8 cellular contexts compared by ENCODE assay signal in the genomic region with DNA sequence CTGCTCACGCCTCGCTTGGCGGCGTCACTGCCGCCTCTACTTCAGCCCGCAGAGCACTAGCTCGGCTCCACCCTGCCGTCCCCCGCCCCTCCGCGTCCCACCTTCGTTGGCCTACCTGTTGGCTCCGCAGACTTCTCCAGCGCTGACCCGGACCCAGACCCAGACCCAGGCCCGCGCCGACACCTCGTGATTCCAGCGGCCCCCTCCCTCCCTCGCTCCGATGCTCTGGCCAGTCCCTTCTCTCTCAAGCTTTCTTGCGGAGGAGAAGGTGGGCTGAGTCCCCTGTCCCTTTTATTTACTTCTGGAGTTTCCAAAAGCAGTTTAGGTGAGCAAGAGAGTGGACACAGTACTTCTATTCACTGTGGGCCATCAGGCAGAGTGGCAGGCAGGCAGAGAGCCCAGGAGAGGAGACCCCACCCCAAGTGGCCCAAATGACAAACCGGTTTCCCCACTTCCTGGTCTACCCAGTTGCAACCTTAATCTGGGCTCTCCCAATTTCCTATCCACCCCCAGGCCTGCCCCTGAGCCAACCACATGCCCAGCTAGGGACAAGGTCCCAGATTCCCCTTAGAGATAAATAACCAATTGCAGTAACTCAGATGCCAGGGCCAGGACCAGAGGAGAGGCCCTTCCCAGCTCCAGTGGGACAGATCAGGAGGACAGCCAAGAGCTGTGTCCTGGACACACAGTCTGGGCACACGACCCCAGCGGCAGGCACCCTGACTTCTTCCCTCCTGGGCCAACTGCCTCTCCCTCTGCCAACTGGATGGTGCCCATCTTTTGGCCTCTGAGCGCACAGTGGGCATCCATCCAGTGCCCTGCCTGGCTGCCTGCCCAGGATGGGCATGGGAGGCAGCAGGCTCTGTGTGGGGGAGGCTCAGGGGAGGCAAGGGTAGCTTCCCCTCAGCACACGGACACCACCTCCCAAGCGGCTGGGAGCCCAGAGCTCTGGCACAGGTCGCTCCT. TPM values are rescaled to one million over a fixed set of nuclear protein-coding genes. Genes with fewer than 3 reads are reported as not detected.
DNase-seq lines count a peak whose midpoint lies in the region; ATAC-seq and TF ChIP-seq lines count a peak whose summit lies in the region.

No MANE protein-coding gene starts in this region.

- no peak overlapping the region for H2BK120ac ChIP-seq in mesendoderm (ENCODE audit: low read depth, low read length)

- peak overlapping the region; percentile 24 for H3K18ac ChIP-seq in mesendoderm (ENCODE audit: low read length)

- no peak overlapping the region for H2BK5ac ChIP-seq in mesendoderm (ENCODE audit: low read length)

- no peak overlapping the region for H3K23ac ChIP-seq in mesendoderm (ENCODE audit: low read length)

- no peak overlapping the region for H3K4ac ChIP-seq in mesendoderm (ENCODE audit: low read depth, low read length)

- no peaks in the 10 kb centered on the region for H3K36me3 Mint-ChIP-seq in activated T-cell treated with anti-CD3 and anti-CD28 coated beads, Interleukin-2, amount 50 U/mL, for 72 hours (ENCODE audit: insufficient read depth in 2 of 2)
- H3K36me3 Mint-ChIP-seq in MCF 10A (ENCODE audit: insufficient read depth, unreplicated experiment), result no peaks in the 10 kb centered on the region

- H3K4me1 ChIP-seq in mesendoderm (ENCODE audit: control insufficient read depth, low read depth, low read length), result peaks cover 9% of the 10 kb centered on the region
- no peaks in the 10 kb centered on the region for H3K4me1 ChIP-seq in urinary bladder (ENCODE audit: insufficient read depth)

- ATAC-seq in activated T-cell treated with anti-CD3 and anti-CD28 coated beads, Interleukin-2, amount 50 U/mL, for 72 hours (replicated peaks in 1 of 2), result no peak
- ATAC-seq in HG03095 (IDR thresholded peaks at IDR 0.05; ENCODE audit: unreplicated experiment), result no peak
- ATAC-seq in GM21447 (IDR thresholded peaks at IDR 0.05; ENCODE audit: unreplicated experiment), result no peak

- no peaks in the 10 kb centered on the region for H3K79me1 ChIP-seq in mesendoderm (ENCODE audit: low read length)

- POLR2A ChIA-PET in MCF 10A (lab: Yijun Ruan, JAX), result interaction anchor here (0.7 kb wide), 1 partner anchor 70 kb away, joined by 4 read pairs; no protein-coding TSS in a partner anchor

- H3K27me3 Mint-ChIP-seq in activated T-cell treated with anti-CD3 and anti-CD28 coated beads, Interleukin-2, amount 50 U/mL, for 72 hours (ENCODE audit: low read depth), result peaks cover 63% of the 10 kb centered on the region
- peaks cover 40% of the 10 kb centered on the region for H3K27me3 Mint-ChIP-seq in MCF 10A (ENCODE audit: insufficient read depth, unreplicated experiment)

- WGBS in mesendoderm (ENCODE audit: extremely low coverage, insufficient coverage, low lambda C conversion rate), result no CpG with 5 or more reads among the region's 30 CpGs
- WGBS in urinary bladder, result 12% methylated on average over 30 of the region's 30 CpGs

- H3K9ac ChIP-seq in mesendoderm (ENCODE audit: low read length), result peak overlapping the region; percentile 4

- H2BK15ac ChIP-seq in mesendoderm (replicated peaks; ENCODE audit: low read depth), result no peak overlapping the region

- DNase-seq in activated T-cell treated with anti-CD3 and anti-CD28 coated beads, Interleukin-2, amount 50 U/mL, for 72 hours, result no peak
- no peak for DNase-seq in activated T-cell treated with anti-CD3 and anti-CD28 coated beads, Interleukin-2, amount 50 U/mL, for 1 hour
- DNase-seq in MCF 10A (ENCODE audit: unreplicated experiment) (no peak), mesendoderm (peak; percentile 30), GM13976 (ENCODE audit: low spot score) (no peak)

- no peaks in the 10 kb centered on the region for H3K9me3 Mint-ChIP-seq in activated T-cell treated with anti-CD3 and anti-CD28 coated beads, Interleukin-2, amount 50 U/mL, for 72 hours
- no peaks in the 10 kb centered on the region for H3K9me3 Mint-ChIP-seq in MCF 10A (ENCODE audit: unreplicated experiment)

- no peak overlapping the region for H2AK5ac ChIP-seq in mesendoderm (ENCODE audit: low read length)

- H3K4me2 ChIP-seq in mesendoderm (ENCODE audit: low read length), result peak overlapping the region; percentile 11

- no peak overlapping the region for H4K8ac ChIP-seq in mesendoderm (ENCODE audit: low read depth, low read length)

- H3K4me1 Mint-ChIP-seq in activated T-cell treated with anti-CD3 and anti-CD28 coated beads, Interleukin-2, amount 50 U/mL, for 72 hours (ENCODE audit: low read depth), result peaks cover 15% of the 10 kb centered on the region
- H3K4me1 Mint-ChIP-seq in MCF 10A (ENCODE audit: insufficient read depth, unreplicated experiment), result no peaks in the 10 kb centered on the region

- peak overlapping the region; percentile 81 to 82 for H3K4me3 Mint-ChIP-seq in activated T-cell treated with anti-CD3 and anti-CD28 coated beads, Interleukin-2, amount 50 U/mL, for 72 hours
- H3K4me3 Mint-ChIP-seq in MCF 10A (ENCODE audit: unreplicated experiment), result peak overlapping the region; percentile 66

- TF ChIP-seq CTCF in MCF 10A (IDR thresholded peaks at IDR 0.05; ENCODE audit: unreplicated experiment) (no peak), GM13976 (IDR thresholded peaks at IDR 0.05; ENCODE audit: borderline replicate concordance, control extremely low read depth, extremely low read depth, insufficient read depth, missing control alignments) (no peak)

- H3K27ac Mint-ChIP-seq in activated T-cell treated with anti-CD3 and anti-CD28 coated beads, Interleukin-2, amount 50 U/mL, for 72 hours, result no peak overlapping the region
- H3K27ac Mint-ChIP-seq in MCF 10A (ENCODE audit: low read depth, unreplicated experiment), result no peak overlapping the region

- in situ Hi-C loops in GM13976 (cut with MboI; ENCODE audit: low sequenced_read_pairs, unreplicated experiment), result no loop called here

- BruUV-seq in MCF 10A (replicated peaks; lab: Mats Ljungman, UMichigan), result no TSS peak

- CTCF ChIA-PET in MCF 10A (lab: Yijun Ruan, JAX), result interaction anchor here (0.6 to 1.8 kb wide), 7 partner anchors 8 to 234 kb away, joined by 3 to 6 read pairs (median 3); no protein-coding TSS in a partner anchor

- H3K79me2 ChIP-seq in mesendoderm (ENCODE audit: control insufficient read depth, insufficient read depth, low read length), result no peaks in the 10 kb centered on the region

- intact Hi-C loops in MCF 10A (cut with micrococcal nuclease), result no loop called here

- peaks cover 3% of the 10 kb centered on the region for H3K27me3 ChIP-seq in mesendoderm (ENCODE audit: insufficient read depth, low read length, poor library complexity)

- H4K5ac ChIP-seq in mesendoderm (ENCODE audit: low read length), result no peak overlapping the region

- H3K56ac ChIP-seq in mesendoderm (ENCODE audit: low read length), result peak overlapping the region; percentile 57

- H3K36me3 ChIP-seq in mesendoderm (ENCODE audit: control insufficient read depth, insufficient read depth, low read length), result no peaks in the 10 kb centered on the region
- H3K36me3 ChIP-seq in urinary bladder (ENCODE audit: insufficient read depth), result no peaks in the 10 kb centered on the region

- H3K27ac ChIP-seq in mesendoderm (ENCODE audit: low read depth, low read length) (no peak overlapping the region), urinary bladder (ENCODE audit: low read depth) (no peak overlapping the region)

- H3K4me3 ChIP-seq in mesendoderm (ENCODE audit: low read length) (no peak overlapping the region), urinary bladder (ENCODE audit: low read depth, low read length) (peak overlapping the region; percentile 55)

RNA-seq across cellular contexts. Expression of gene SRCIN1, which starts 1.2 kb away (rescaled TPM):
- total RNA-seq in activated T-cell treated with anti-CD3 and anti-CD28 coated beads, Interleukin-2, amount 50 U/mL, for 72 hours, result 1 to 10 TPM in 1 of 2 donors, under 1 TPM in 1; 0.72 to 1.8 TPM
- 5.7 and 8.6 TPM in 2 replicates for total RNA-seq in MCF 10A (2022)
- 1.5 TPM for polyA plus RNA-seq in mesendoderm (2013, experiment 1 of 2)
- 0.97 TPM for polyA plus RNA-seq in mesendoderm (2013, experiment 2 of 2)
- 2.7 TPM for total RNA-seq in urinary bladder
- polyA plus RNA-seq in urinary bladder, result 3.0 TPM
